29 cellular contexts compared by ENCODE assay signal in the genomic region with DNA sequence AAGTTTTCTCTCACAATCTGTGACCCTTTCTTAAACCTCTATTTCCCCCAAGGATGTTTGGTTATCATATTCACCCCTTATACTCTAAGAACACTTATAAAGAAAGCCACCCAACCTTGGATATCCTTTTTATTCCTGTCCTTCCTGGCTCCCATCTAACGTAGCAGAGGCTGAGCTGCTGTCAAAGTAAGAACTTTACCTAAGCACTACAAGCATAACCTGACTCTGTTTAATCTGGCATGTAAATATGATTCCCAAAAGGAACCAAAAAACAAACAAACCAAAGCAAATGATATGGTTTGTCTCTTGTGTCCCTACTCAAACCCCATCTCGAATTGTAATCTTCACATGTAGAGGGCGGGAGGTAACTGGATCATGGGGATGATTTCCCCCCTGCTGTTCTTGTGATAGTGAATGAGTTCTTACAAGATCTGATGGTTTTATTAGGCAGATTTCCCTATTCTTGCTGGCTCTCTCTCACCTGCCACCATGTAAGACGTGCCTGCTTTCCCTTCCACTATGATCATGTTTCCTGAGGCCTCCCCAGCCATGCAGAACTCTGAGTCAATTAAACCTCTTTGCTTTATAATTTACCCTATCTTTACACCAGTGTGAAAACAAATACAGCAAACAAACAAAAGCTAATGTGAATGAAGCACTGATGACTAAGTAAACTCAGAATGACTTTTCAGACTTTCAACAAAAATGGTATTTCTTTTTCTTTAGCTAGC.
"Had no signal": no experiment of that assay in that cellular context is flagged by ENCODE, and none has a peak within 500 bp of the region (broad histone marks: within the 10 kb centered on the region; RNA-seq: fewer than 3 reads in every experiment).

No MANE protein-coding gene starts in this region.

- ATAC-seq: effector memory CD8-positive, alpha-beta T cell; gastrocnemius medialis; mucosa of descending colon; natural killer cell treated with Interleukin-12 subunit alpha and Interleukin-12 subunit beta and Interleukin-15 and Interleukin-18, amount 100 ng/mL, for 72 hours; sciatic nerve; stimulated activated effector memory CD8-positive, alpha-beta T cell treated with anti-CD3 and anti-CD28 coated beads, Interleukin-12 subunit alpha, Interleukin-12 subunit beta, amount 100 ng/mL, for 72 hours had no signal

- H3K27me3 Mint-ChIP-seq: activated CD4-positive, alpha-beta memory T cell treated with anti-CD3 and anti-CD28 coated beads for 36 hours; activated T-cell treated with anti-CD3 and anti-CD28 coated beads, Interleukin-2, amount 50 U/mL, for 24 hours; effector memory CD8-positive, alpha-beta T cell; natural killer cell treated with Interleukin-12 subunit alpha and Interleukin-12 subunit beta and Interleukin-15 and Interleukin-18, amount 100 ng/mL, for 72 hours; stimulated activated naive CD8-positive, alpha-beta T cell treated with anti-CD3 and anti-CD28 coated beads, Interleukin-15, Interleukin-2, amounts not matched to agents 100 ng/mL and 50 ng/mL, for 24 hours had no signal

- H3K36me3 ChIP-seq: brain microvascular endothelial cell, gastrocnemius medialis, left ventricle myocardium inferior, thoracic aorta, upper lobe of left lung, WERI-Rb-1 had no signal

- H3K27me3 ChIP-seq: brain microvascular endothelial cell, gastrocnemius medialis, upper lobe of left lung had no signal

- H3K4me3 Mint-ChIP-seq: activated CD4-positive, alpha-beta memory T cell treated with anti-CD3 and anti-CD28 coated beads for 36 hours; activated T-cell treated with anti-CD3 and anti-CD28 coated beads, Interleukin-2, amount 50 U/mL, for 24 hours; effector memory CD8-positive, alpha-beta T cell; natural killer cell treated with Interleukin-12 subunit alpha and Interleukin-12 subunit beta and Interleukin-15 and Interleukin-18, amount 100 ng/mL, for 72 hours; stimulated activated effector memory CD8-positive, alpha-beta T cell treated with anti-CD3 and anti-CD28 coated beads, Interleukin-12 subunit alpha, Interleukin-12 subunit beta, amount 100 ng/mL, for 72 hours; stimulated activated naive CD8-positive, alpha-beta T cell treated with anti-CD3 and anti-CD28 coated beads, Interleukin-15, Interleukin-2, amounts not matched to agents 100 ng/mL and 50 ng/mL, for 24 hours had no signal

- H3K4me3 ChIP-seq: gastrocnemius medialis, left ventricle myocardium inferior, lung, mucosa of descending colon, skin epidermis, thoracic aorta, upper lobe of left lung had no signal

- H3K4me1 ChIP-seq: gastrocnemius medialis, left ventricle myocardium inferior, upper lobe of left lung had no signal

- H3K4me1 Mint-ChIP-seq: stimulated activated effector memory CD8-positive, alpha-beta T cell treated with anti-CD3 and anti-CD28 coated beads, Interleukin-12 subunit alpha, Interleukin-12 subunit beta, amount 100 ng/mL, for 72 hours had no signal

- H3K27ac Mint-ChIP-seq: activated CD4-positive, alpha-beta memory T cell treated with anti-CD3 and anti-CD28 coated beads for 36 hours; activated T-cell treated with anti-CD3 and anti-CD28 coated beads, Interleukin-2, amount 50 U/mL, for 24 hours; effector memory CD8-positive, alpha-beta T cell; natural killer cell treated with Interleukin-12 subunit alpha and Interleukin-12 subunit beta and Interleukin-15 and Interleukin-18, amount 100 ng/mL, for 72 hours; stimulated activated effector memory CD8-positive, alpha-beta T cell treated with anti-CD3 and anti-CD28 coated beads, Interleukin-12 subunit alpha, Interleukin-12 subunit beta, amount 100 ng/mL, for 72 hours; stimulated activated naive CD8-positive, alpha-beta T cell treated with anti-CD3 and anti-CD28 coated beads, Interleukin-15, Interleukin-2, amounts not matched to agents 100 ng/mL and 50 ng/mL, for 24 hours had no signal

- H3K27ac ChIP-seq: brain microvascular endothelial cell, gastrocnemius medialis, left ventricle myocardium inferior, skin epidermis, thoracic aorta, upper lobe of left lung, WERI-Rb-1 had no signal

- DNase-seq: activated CD4-positive, alpha-beta memory T cell treated with anti-CD3 and anti-CD28 coated beads for 36 hours; activated CD4-positive, alpha-beta T cell treated with anti-CD3 and anti-CD28 coated beads for 48 hours; activated CD8-positive, alpha-beta memory T cell treated with anti-CD3 and anti-CD28 coated beads, Interleukin-2, amount 50 U/mL, for 48 hours; activated gamma-delta T cell treated with Interleukin-2 at 50 U/mL for 16 hours; activated naive CD4-positive, alpha-beta T cell treated with anti-CD3 and anti-CD28 coated beads, Interleukin-2, amount 50 U/mL, for 16 hours; activated T-cell treated with anti-CD3 and anti-CD28 coated beads, Interleukin-2, amount 50 U/mL, for 24 hours; amniotic stem cell; brain microvascular endothelial cell; cortex of kidney; effector memory CD8-positive, alpha-beta T cell; erythroblast; gastrocnemius medialis; glutamatergic neuron; islet precursor cell; left ventricle myocardium inferior; mucosa of descending colon; posterior cingulate gyrus; stimulated activated CD4-positive, alpha-beta T cell treated with anti-CD3 and anti-CD28 coated beads, Interleukin-12 subunit alpha, Interleukin-12 subunit beta, amount 100 ng/mL, for 4 hours; stimulated activated CD4-positive, alpha-beta T cell treated with anti-CD3 and anti-CD28 coated beads, Interleukin-4, amount 100 ng/mL, for 1 hour; T1000; upper lobe of left lung; WERI-Rb-1 had no signal
